ENCODE assay signal across 18 cellular contexts in the genomic region with DNA sequence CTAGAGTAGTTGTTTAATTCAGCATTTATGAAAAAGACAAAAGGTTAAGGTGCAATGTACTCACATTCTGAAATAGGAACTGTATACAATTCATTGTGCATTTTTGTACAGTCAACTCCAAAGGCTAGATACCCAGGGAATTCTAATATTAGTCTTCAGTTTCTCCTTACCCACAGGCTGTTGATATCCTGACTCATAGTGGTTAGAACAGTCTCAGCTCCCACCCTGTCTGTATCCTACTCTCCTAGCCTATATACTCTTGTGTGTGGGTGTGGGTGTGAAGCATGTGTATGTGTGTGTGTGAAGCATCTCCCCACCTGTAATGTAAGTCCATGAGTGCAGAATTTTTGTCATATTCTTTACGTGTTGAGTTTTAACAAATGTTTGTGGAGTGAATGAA.
DNase-seq lines count a peak whose midpoint lies in the region; ATAC-seq and TF ChIP-seq lines count a peak whose summit lies in the region.
"Had no signal": no experiment of that assay in that cellular context is flagged by ENCODE, and none has a peak within 500 bp of the region (broad histone marks: within the 10 kb centered on the region; RNA-seq: fewer than 3 reads in every experiment).

No MANE protein-coding gene starts in this region.

- H3K4ac ChIP-seq in mesenchymal stem cell (ENCODE audit: low read depth in 1 of 2, low read length in 2 of 2), result no peak overlapping the region

- no peak overlapping the region for H4K91ac ChIP-seq in mesenchymal stem cell (ENCODE audit: low read length)

- H2AK5ac ChIP-seq in mesenchymal stem cell (ENCODE audit: low read length, severe bottlenecking), result no peak overlapping the region

- H3K9ac ChIP-seq in mesenchymal stem cell (ENCODE audit: low read length), result no peak overlapping the region

- H3K14ac ChIP-seq in mesenchymal stem cell (ENCODE audit: low read length in 2 of 2), result no peak overlapping the region

- no peak overlapping the region for H2AFZ ChIP-seq in mesenchymal stem cell (ENCODE audit: low read depth, low read length)

- H3K23ac ChIP-seq in mesenchymal stem cell (ENCODE audit: low read length in 2 of 2), result no peak overlapping the region

- H3K4me2 ChIP-seq in mesenchymal stem cell (ENCODE audit: low read length, poor library complexity, severe bottlenecking), result no peak overlapping the region

- TF ChIP-seq CTCF in choroid plexus epithelial cell (conservative IDR thresholded peaks at IDR 0.05; ENCODE audit: low read depth, low read length), result no peak

- H2BK12ac ChIP-seq in mesenchymal stem cell (ENCODE audit: low read length in 2 of 2), result no peak overlapping the region

- no peaks in the 10 kb centered on the region for H3K9me3 ChIP-seq in mesenchymal stem cell (ENCODE audit: control insufficient read depth, low read length)
- H3K9me3 ChIP-seq: SJCRH30, testis had no signal

- no peak overlapping the region for H4K8ac ChIP-seq in mesenchymal stem cell (ENCODE audit: low read length)

- DNase-seq in AG08396 (ENCODE audit: low spot score) (peak; percentile 24), MV-4-11 (lab: John Stamatoyannopoulos, UW) (peak; percentile 6), choroid plexus epithelial cell (ENCODE audit: low read depth) (peak; percentile 93), mesenchymal stem cell (peak; percentile 63), cerebellum (ENCODE audit: low spot score) (no peak), NCI-H146 (lab: John Stamatoyannopoulos, UW) (no peak)
- no peak for DNase-seq in stimulated activated CD8-positive, alpha-beta memory T cell treated with anti-CD3 and anti-CD28 coated beads, Interleukin-4, amount 100 ng/mL, for 48 hours
- DNase-seq: activated CD4-positive, alpha-beta T cell treated with anti-CD3 and anti-CD28 coated beads, Interleukin-2, amount 10 ng/mL, durations not matched to agents 7 days and 5 days; Calu3; naive thymus-derived CD8-positive, alpha-beta T cell; NCI-H1048; retina; SJCRH30; T-helper 9 cell; testis had no signal

- H2BK120ac ChIP-seq in mesenchymal stem cell (ENCODE audit: low read depth, low read length), result no peak overlapping the region

- H3K4me3 ChIP-seq in choroid plexus epithelial cell (ENCODE audit: low read depth, low read length), result no peak overlapping the region
- no peak overlapping the region for H3K4me3 ChIP-seq in mesenchymal stem cell (ENCODE audit: insufficient read depth in 1 of 2, low read depth in 1 of 2, low read length in 2 of 2)
- H3K4me3 ChIP-seq: SJCRH30, testis had no signal

- H2BK15ac ChIP-seq in mesenchymal stem cell (ENCODE audit: low read depth, poor library complexity, severe bottlenecking), result no peak overlapping the region

- peaks cover 12% of the 10 kb centered on the region for H3K79me1 ChIP-seq in mesenchymal stem cell (replicated peaks; ENCODE audit: low read length, poor library complexity, severe bottlenecking)

- no peak for ATAC-seq in GM21723 (IDR thresholded peaks at IDR 0.05; ENCODE audit: unreplicated experiment)
- ATAC-seq: activated naive CD4-positive, alpha-beta T cell treated with anti-CD3 and anti-CD28 coated beads, Interleukin-2, amount 50 U/mL, for 72 hours; HepG2; naive thymus-derived CD8-positive, alpha-beta T cell had no signal

- H3K27me3 ChIP-seq in mesenchymal stem cell (ENCODE audit: control insufficient read depth in 1 of 2, insufficient read depth in 1 of 2, low read length in 2 of 2), result no peaks in the 10 kb centered on the region
- H3K27me3 ChIP-seq: SJCRH30, testis had no signal

- peaks cover 0 to 35% of the 10 kb centered on the region in 2 experiments for H3K36me3 ChIP-seq in mesenchymal stem cell (ENCODE audit: control insufficient read depth in 1 of 2, insufficient read depth in 2 of 2, low read depth in 1 of 2, low read length in 2 of 2)
- H3K36me3 ChIP-seq: SJCRH30 had no signal

- H2BK5ac ChIP-seq in mesenchymal stem cell (ENCODE audit: low read depth, low read length, poor library complexity, severe bottlenecking), result no peak overlapping the region

- no peaks in the 10 kb centered on the region for H3K4me1 ChIP-seq in mesenchymal stem cell (ENCODE audit: control insufficient read depth, insufficient read depth, low read depth, low read length)
- H3K4me1 ChIP-seq: SJCRH30, testis had no signal

- no CpG with 5 or more reads among the region's 1 CpG for WGBS in mesenchymal stem cell

- no peak overlapping the region for H3K27ac ChIP-seq in mesenchymal stem cell (ENCODE audit: low read length, poor library complexity, severe bottlenecking)
- H3K27ac ChIP-seq: SJCRH30, testis had no signal

- no peak overlapping the region for H3K18ac ChIP-seq in mesenchymal stem cell (ENCODE audit: low read depth in 1 of 2, low read length in 2 of 2)

Comparison
In these comparisons a context has a peak if more than half of its experiments do, and no peak if none do; other contexts are left out.
1. DNase-seq: peak in AG08396 (single experiment), MV-4-11 (single experiment), choroid plexus epithelial cell (single experiment) and mesenchymal stem cell (single experiment); none in cerebellum (single experiment), NCI-H146 (single experiment) and stimulated activated CD8-positive, alpha-beta memory T cell treated with anti-CD3 and anti-CD28 coated beads, Interleukin-4, amount 100 ng/mL, for 48 hours (single experiment).